Comparison of ENCODE assay signal across 23 cellular contexts in genomic region chr16:50103764-50104163, GRCh38. TPM values are rescaled to one million over a fixed set of nuclear protein-coding genes. Genes with fewer than 3 reads are reported as not detected.
DNase-seq lines count a peak whose midpoint lies in the region; ATAC-seq and TF ChIP-seq lines count a peak whose summit lies in the region.
"Had no signal": no experiment of that assay in that cellular context is flagged by ENCODE, and none has a peak within 500 bp of the region (broad histone marks: within the 10 kb centered on the region; RNA-seq: fewer than 3 reads in every experiment).

No MANE protein-coding gene starts in this region.

- H3K27ac ChIP-seq in breast epithelium (no peak overlapping the region), temporal lobe (ENCODE audit: low read depth, low read length) (peak overlapping the region; percentile 36)
- H3K27ac ChIP-seq: gastroesophageal sphincter, neutrophil had no signal

- ATAC-seq in WTC11 (no peak), GM19467 (IDR thresholded peaks at IDR 0.05; ENCODE audit: unreplicated experiment) (no peak)
- no peak for ATAC-seq in activated CD8-positive, alpha-beta memory T cell treated with anti-CD3 and anti-CD28 coated beads, Interleukin-2, amount 10 ng/mL, durations not matched to agents 7 days and 5 days
- ATAC-seq: gastroesophageal sphincter, left ventricle myocardium superior, Panc1, right cardiac atrium had no signal

- no peak overlapping the region for H3K4me3 ChIP-seq in breast epithelium
- no peak overlapping the region for H3K4me3 ChIP-seq in foreskin fibroblast (ENCODE audit: low read depth in 1 of 2, low read length in 2 of 2)
- H3K4me3 ChIP-seq: gastroesophageal sphincter had no signal

- TF ChIP-seq POLR2A in breast epithelium (IDR thresholded peaks at IDR 0.05) = no peak

- intact Hi-C loops in MCF 10A (cut with micrococcal nuclease) = no loop called here
- intact Hi-C loops in breast epithelium (cut with DNase I; ENCODE audit: low total_unique reads) = no loop called here

- no TSS peak for BruUV-seq in MCF 10A (replicated peaks; lab: Mats Ljungman, UMichigan)

- POLR2A ChIA-PET in MCF 10A (lab: Yijun Ruan, JAX) (interaction anchor here (1.5 to 1.8 kb wide), 2 partner anchors 16 to 49 kb away, joined by 4 to 6 read pairs; partner anchors contain the start of gene TENT4B), WTC11 (lab: Charles Lee) (no interaction called here)

- H3K36me3 Mint-ChIP-seq in MCF 10A (ENCODE audit: insufficient read depth, unreplicated experiment) = peaks cover 61% of the 10 kb centered on the region
- H3K36me3 Mint-ChIP-seq in WTC11 = peaks cover 38% of the 10 kb centered on the region
- H3K36me3 Mint-ChIP-seq in activated CD8-positive, alpha-beta memory T cell treated with anti-CD3 and anti-CD28 coated beads, Interleukin-2, amount 10 ng/mL, durations not matched to agents 7 days and 5 days = peaks cover 38% of the 10 kb centered on the region

- H3K9me3 ChIP-seq in breast epithelium = no peaks in the 10 kb centered on the region
- H3K9me3 ChIP-seq: gastroesophageal sphincter, neutrophil had no signal

- peaks cover 6% of the 10 kb centered on the region for H3K36me3 ChIP-seq in breast epithelium

- no peaks in the 10 kb centered on the region for H3K4me1 ChIP-seq in breast epithelium
- H3K4me1 ChIP-seq: gastroesophageal sphincter had no signal

- H3K9me3 Mint-ChIP-seq in MCF 10A (ENCODE audit: unreplicated experiment) = no peaks in the 10 kb centered on the region
- H3K9me3 Mint-ChIP-seq in WTC11 = no peaks in the 10 kb centered on the region
- no peaks in the 10 kb centered on the region for H3K9me3 Mint-ChIP-seq in activated CD8-positive, alpha-beta memory T cell treated with anti-CD3 and anti-CD28 coated beads, Interleukin-2, amount 10 ng/mL, durations not matched to agents 7 days and 5 days (ENCODE audit: low read depth)
- H3K9me3 Mint-ChIP-seq: endodermal cell, H9 had no signal

- DNase-seq in MCF 10A (ENCODE audit: unreplicated experiment) = peak; percentile 60
- DNase-seq in breast epithelium (ENCODE audit: low spot score in 2 of 2) = no peak
- no peak for DNase-seq in WTC11 (ENCODE audit: low spot score)
- DNase-seq in foreskin fibroblast = peak; percentile 61 to 76
- DNase-seq in NCI-H2171 treated with DMSO at 0.1 percent for 48 hours (lab: John Stamatoyannopoulos, UW) = no peak
- DNase-seq in activated CD8-positive, alpha-beta memory T cell treated with anti-CD3 and anti-CD28 coated beads, Interleukin-2, amount 10 ng/mL, durations not matched to agents 7 days and 5 days = no peak
- DNase-seq: activated CD4-positive, alpha-beta T cell treated with anti-CD3 and anti-CD28 coated beads for 48 hours; activated gamma-delta T cell; amygdala; C1 segment of cervical spinal cord; DMS53; endodermal cell; H9; left ventricle myocardium superior; NCI-H2171; NCI-H774; right cardiac atrium; stimulated activated naive CD4-positive, alpha-beta T cell treated with Interleukin-2 at 50 U/mL for 16 hours had no signal

- CTCF ChIA-PET in MCF 10A (lab: Yijun Ruan, JAX) = interaction anchor here (0.8 kb wide), 1 partner anchor 79 kb away, joined by 3 read pairs; the partner anchor contains the start of gene CNEP1R1
- CTCF ChIA-PET in WTC11 (lab: Charles Lee) = interaction anchor here (1.7 kb wide), 1 partner anchor 107 kb away, joined by 7 read pairs; no protein-coding TSS in a partner anchor
- CTCF ChIA-PET in activated CD8-positive, alpha-beta memory T cell treated with anti-CD3 and anti-CD28 coated beads, Interleukin-2, amount 10 ng/mL, durations not matched to agents 7 days and 5 days (lab: Charles Lee) = interaction anchor here (0.9 kb wide), 1 partner anchor 37 kb away, joined by 3 read pairs; no protein-coding TSS in a partner anchor

- H3K27me3 Mint-ChIP-seq in MCF 10A (ENCODE audit: insufficient read depth, unreplicated experiment) (no peaks in the 10 kb centered on the region), WTC11 (ENCODE audit: low read depth) (no peaks in the 10 kb centered on the region)
- no peaks in the 10 kb centered on the region for H3K27me3 Mint-ChIP-seq in activated CD8-positive, alpha-beta memory T cell treated with anti-CD3 and anti-CD28 coated beads, Interleukin-2, amount 10 ng/mL, durations not matched to agents 7 days and 5 days

- no peak overlapping the region for H3K27ac Mint-ChIP-seq in MCF 10A (ENCODE audit: low read depth, unreplicated experiment)
- no peak overlapping the region for H3K27ac Mint-ChIP-seq in WTC11
- H3K27ac Mint-ChIP-seq in activated CD8-positive, alpha-beta memory T cell treated with anti-CD3 and anti-CD28 coated beads, Interleukin-2, amount 10 ng/mL, durations not matched to agents 7 days and 5 days = no peak overlapping the region
- H3K27ac Mint-ChIP-seq: endodermal cell, H9 had no signal

- no peaks in the 10 kb centered on the region for H3K27me3 ChIP-seq in breast epithelium
- H3K27me3 ChIP-seq: gastroesophageal sphincter, neutrophil had no signal

- H3K4me1 Mint-ChIP-seq in MCF 10A (ENCODE audit: insufficient read depth, unreplicated experiment) (peaks cover 5% of the 10 kb centered on the region), WTC11 (no peaks in the 10 kb centered on the region)
- H3K4me1 Mint-ChIP-seq in activated CD8-positive, alpha-beta memory T cell treated with anti-CD3 and anti-CD28 coated beads, Interleukin-2, amount 10 ng/mL, durations not matched to agents 7 days and 5 days = peaks cover 9% of the 10 kb centered on the region
- H3K4me1 Mint-ChIP-seq: endodermal cell, H9 had no signal

- no peak for TF ChIP-seq CTCF in MCF 10A (IDR thresholded peaks at IDR 0.05; ENCODE audit: unreplicated experiment)
- no peak for TF ChIP-seq CTCF in breast epithelium (IDR thresholded peaks at IDR 0.05)
- no peak for TF ChIP-seq CTCF in WTC11 (IDR thresholded peaks at IDR 0.05)
- no peak for TF ChIP-seq CTCF in foreskin fibroblast (IDR thresholded peaks at IDR 0.05; ENCODE audit: low read depth, low read length)

- H3K4me3 Mint-ChIP-seq in MCF 10A (ENCODE audit: unreplicated experiment) (no peak overlapping the region), WTC11 (no peak overlapping the region)
- no peak overlapping the region for H3K4me3 Mint-ChIP-seq in activated CD8-positive, alpha-beta memory T cell treated with anti-CD3 and anti-CD28 coated beads, Interleukin-2, amount 10 ng/mL, durations not matched to agents 7 days and 5 days
- H3K4me3 Mint-ChIP-seq: endodermal cell, H9 had no signal

TF ChIP-seq in WTC11, 78 proteins besides CTCF, POLR2A, EP300 and RAD21:
- TF ChIP-seq NFE2L1 (CRISPR knock-in tag; IDR thresholded peaks at IDR 0.05) (no peak), JAZF1 (CRISPR knock-in tag; IDR thresholded peaks at IDR 0.05) (no peak), USF2 (CRISPR knock-in tag; IDR thresholded peaks at IDR 0.05) (no peak), ZNF532 (CRISPR knock-in tag; IDR thresholded peaks at IDR 0.05; ENCODE audit: borderline replicate concordance) (no peak), ZNF671 (CRISPR knock-in tag; IDR thresholded peaks at IDR 0.05) (no peak), FOXP1 (CRISPR knock-in tag; IDR thresholded peaks at IDR 0.05; ENCODE audit: borderline replicate concordance) (no peak), ZNF121 (CRISPR knock-in tag; IDR thresholded peaks at IDR 0.05) (peak; percentile 25; the same call in 1 of the 2 replicates)

RNA-seq across cellular contexts. Expression of gene HEATR3, which starts 38.0 kb away (rescaled TPM):
- total RNA-seq in MCF 10A (2022) = 10.5 and 13.3 TPM in 2 replicates
- total RNA-seq in breast epithelium = 10 to 100 TPM; 16.6 to 31.1 (median 18.4) TPM
- total RNA-seq in WTC11 (2021) = 27.8 to 28.1 TPM (median 28.0 TPM) in 3 replicates
- 22.6 TPM for total RNA-seq in temporal lobe
- total RNA-seq in activated CD8-positive, alpha-beta memory T cell treated with anti-CD3 and anti-CD28 coated beads, Interleukin-2, amount 10 ng/mL, durations not matched to agents 7 days and 5 days = 10 to 100 TPM; 24.3 to 26.1 TPM

RNA-seq across cellular contexts. Expression of gene TENT4B, which starts 49.3 kb away (rescaled TPM):
- 11.5 and 12.1 TPM in 2 replicates for total RNA-seq in MCF 10A (2022)
- 10 to 100 TPM; 13.4 to 16.4 (median 13.6) TPM for total RNA-seq in breast epithelium
- total RNA-seq in WTC11 (2021) = 12.7 to 14.3 TPM (median 13.6 TPM) in 3 replicates
- 19.2 TPM for total RNA-seq in temporal lobe
- 10 to 100 TPM; 18.5 to 19.7 TPM for total RNA-seq in activated CD8-positive, alpha-beta memory T cell treated with anti-CD3 and anti-CD28 coated beads, Interleukin-2, amount 10 ng/mL, durations not matched to agents 7 days and 5 days

Comparison
In these comparisons a context has a peak if more than half of its experiments do, and no peak if none do; other contexts are left out.
1. DNase-seq: peak in MCF 10A (single experiment) and foreskin fibroblast (2 of 2); none in breast epithelium (0 of 2), WTC11 (single experiment), NCI-H2171 treated with DMSO at 0.1 percent for 48 hours (single experiment) and activated CD8-positive, alpha-beta memory T cell treated with anti-CD3 and anti-CD28 coated beads, Interleukin-2, amount 10 ng/mL, durations not matched to agents 7 days and 5 days (single experiment).